Comparison of ENCODE assay signal across 14 cellular contexts in the genomic region with DNA sequence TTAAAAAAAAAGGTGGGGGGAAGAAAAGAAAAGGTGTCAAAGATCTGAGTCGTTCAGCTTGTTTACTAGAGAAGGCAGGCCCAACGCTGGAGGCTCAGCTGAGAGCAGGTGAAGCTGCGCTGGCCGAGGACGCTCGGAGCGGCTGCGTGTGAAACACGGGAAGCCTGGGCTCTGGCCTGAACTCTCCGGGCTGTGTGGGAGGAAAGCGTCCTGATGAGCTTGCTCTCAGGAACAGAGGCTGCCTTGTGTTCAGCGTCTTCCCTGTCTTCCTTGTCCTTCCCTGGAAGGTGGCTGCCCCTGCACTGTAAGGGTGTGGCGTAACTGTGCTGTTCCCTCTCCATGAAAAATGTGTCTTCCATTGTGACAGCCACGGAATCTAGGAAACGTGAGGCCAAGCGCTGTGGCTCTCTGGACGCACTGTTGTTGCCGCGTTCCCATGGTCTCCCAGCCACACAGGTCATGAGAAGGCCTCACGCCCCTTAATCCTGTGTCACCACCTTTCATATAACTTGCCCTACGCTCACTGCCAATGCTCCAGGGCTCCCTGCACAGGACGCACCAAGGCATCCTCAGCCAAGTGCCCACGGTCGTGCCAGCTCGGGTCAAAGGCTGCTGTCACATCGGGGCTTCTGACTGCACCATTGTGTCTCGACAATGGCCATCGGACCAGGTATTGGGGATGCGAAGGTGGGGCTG.
"Had no signal": no experiment of that assay in that cellular context is flagged by ENCODE, and none has a peak within 500 bp of the region (broad histone marks: within the 10 kb centered on the region; RNA-seq: fewer than 3 reads in every experiment).

No MANE protein-coding gene starts in this region.

- H3K27me3 ChIP-seq: tibial nerve had no signal

- H3K4me1 ChIP-seq: SJSA1, tibial nerve had no signal

- DNase-seq: activated CD4-positive, alpha-beta memory T cell treated with anti-CD3 and anti-CD28 coated beads, Interleukin-2, amount 10 ng/mL, durations not matched to agents 7 days and 5 days; activated CD4-positive, alpha-beta T cell treated with anti-CD3 and anti-CD28 coated beads for 36 hours; activated naive CD4-positive, alpha-beta T cell treated with Interleukin-2 at 50 U/mL for 16 hours; activated naive CD8-positive, alpha-beta T cell treated with anti-CD3 and anti-CD28 coated beads, Interleukin-2, amount 50 U/mL, for 24 hours; caudate nucleus; cortex of kidney; effector CD8-positive, alpha-beta T cell; hippocampal formation; mammary epithelial cell; small intestine; T1000 had no signal

- H3K27me3 Mint-ChIP-seq: activated CD4-positive, alpha-beta memory T cell treated with anti-CD3 and anti-CD28 coated beads, Interleukin-2, amount 10 ng/mL, durations not matched to agents 7 days and 5 days; activated CD4-positive, alpha-beta T cell treated with anti-CD3 and anti-CD28 coated beads for 36 hours; activated naive CD8-positive, alpha-beta T cell treated with anti-CD3 and anti-CD28 coated beads, Interleukin-2, amount 50 U/mL, for 24 hours had no signal

- H3K4me1 Mint-ChIP-seq: activated CD4-positive, alpha-beta memory T cell treated with anti-CD3 and anti-CD28 coated beads, Interleukin-2, amount 10 ng/mL, durations not matched to agents 7 days and 5 days; activated CD4-positive, alpha-beta T cell treated with anti-CD3 and anti-CD28 coated beads for 36 hours; activated naive CD8-positive, alpha-beta T cell treated with anti-CD3 and anti-CD28 coated beads, Interleukin-2, amount 50 U/mL, for 24 hours had no signal

- ATAC-seq: activated CD4-positive, alpha-beta T cell treated with anti-CD3 and anti-CD28 coated beads for 36 hours; activated naive CD8-positive, alpha-beta T cell treated with anti-CD3 and anti-CD28 coated beads, Interleukin-2, amount 50 U/mL, for 24 hours had no signal

- H3K27ac Mint-ChIP-seq: activated CD4-positive, alpha-beta memory T cell treated with anti-CD3 and anti-CD28 coated beads, Interleukin-2, amount 10 ng/mL, durations not matched to agents 7 days and 5 days; activated CD4-positive, alpha-beta T cell treated with anti-CD3 and anti-CD28 coated beads for 36 hours; activated naive CD8-positive, alpha-beta T cell treated with anti-CD3 and anti-CD28 coated beads, Interleukin-2, amount 50 U/mL, for 24 hours had no signal

- H3K9me3 ChIP-seq: SJSA1, tibial nerve had no signal

- H3K9me3 Mint-ChIP-seq: activated CD4-positive, alpha-beta memory T cell treated with anti-CD3 and anti-CD28 coated beads, Interleukin-2, amount 10 ng/mL, durations not matched to agents 7 days and 5 days; activated naive CD8-positive, alpha-beta T cell treated with anti-CD3 and anti-CD28 coated beads, Interleukin-2, amount 50 U/mL, for 24 hours had no signal

- H3K4me3 Mint-ChIP-seq: activated CD4-positive, alpha-beta memory T cell treated with anti-CD3 and anti-CD28 coated beads, Interleukin-2, amount 10 ng/mL, durations not matched to agents 7 days and 5 days; activated CD4-positive, alpha-beta T cell treated with anti-CD3 and anti-CD28 coated beads for 36 hours; activated naive CD8-positive, alpha-beta T cell treated with anti-CD3 and anti-CD28 coated beads, Interleukin-2, amount 50 U/mL, for 24 hours had no signal

- H3K27ac ChIP-seq: epithelial cell of prostate, SJSA1, tibial nerve had no signal
